In genomic region chr1:36807262-36807661, GRCh38 we compare ENCODE assay signal across 25 cellular contexts.
DNase-seq lines count a peak whose midpoint lies in the region; ATAC-seq and TF ChIP-seq lines count a peak whose summit lies in the region.
"Had no signal": no experiment of that assay in that cellular context is flagged by ENCODE, and none has a peak within 500 bp of the region (broad histone marks: within the 10 kb centered on the region; RNA-seq: fewer than 3 reads in every experiment).

No MANE protein-coding gene starts in this region.

- H3K9me3 ChIP-seq in WERI-Rb-1 (ENCODE audit: severe bottlenecking) (no peaks in the 10 kb centered on the region), thyroid gland (no peaks in the 10 kb centered on the region), hepatocyte (ENCODE audit: low read depth) (no peaks in the 10 kb centered on the region)
- H3K9me3 ChIP-seq: left lung had no signal

- H3K27ac ChIP-seq in WERI-Rb-1 (peak overlapping the region; percentile 76), thyroid gland (no peak overlapping the region), hepatocyte (no peak overlapping the region)
- H3K27ac ChIP-seq: left lung had no signal

- intact Hi-C loops in left ventricle myocardium superior (cut with micrococcal nuclease): no loop called here
- intact Hi-C loops in Right ventricle myocardium superior (cut with DNase I): no loop called here
- intact Hi-C loops in thyroid gland (cut with DNase I): no loop called here

- no peaks in the 10 kb centered on the region for H4K20me1 ChIP-seq in hepatocyte (ENCODE audit: insufficient read depth, poor library complexity, severe bottlenecking)

- no peak overlapping the region for H3K4me3 ChIP-seq in WERI-Rb-1 (ENCODE audit: low read depth, low read length)
- H3K4me3 ChIP-seq in thyroid gland (replicated peaks in 1 of 3): no peak overlapping the region
- H3K4me3 ChIP-seq in hepatocyte: no peak overlapping the region
- H3K4me3 ChIP-seq: left lung had no signal

- TF ChIP-seq CTCF in WERI-Rb-1 (IDR thresholded peaks at IDR 0.05; ENCODE audit: low read depth, low read length) (no peak), thyroid gland (IDR thresholded peaks at IDR 0.05) (no peak), hepatocyte (IDR thresholded peaks at IDR 0.05; ENCODE audit: poor library complexity) (no peak)

- 64 to 69% methylated on average over 4 of the region's 4 CpGs for WGBS in thyroid gland, 2 donors
- WGBS in hepatocyte (ENCODE audit: low lambda C conversion rate, missing lambda C conversion rate): 87% methylated on average over 4 of the region's 4 CpGs

- H3K4me2 ChIP-seq in hepatocyte: no peak overlapping the region

- no peaks in the 10 kb centered on the region for H3K27me3 ChIP-seq in WERI-Rb-1 (ENCODE audit: insufficient read depth, low read depth, severe bottlenecking)
- no peaks in the 10 kb centered on the region for H3K27me3 ChIP-seq in thyroid gland
- H3K27me3 ChIP-seq in hepatocyte: peaks cover 20% of the 10 kb centered on the region

- no peak for DNase-seq in left ventricle myocardium superior
- no peak for DNase-seq in Right ventricle myocardium superior
- peak; percentile 91 for DNase-seq in NCI-H2171 (lab: John Stamatoyannopoulos, UW)
- DNase-seq in WERI-Rb-1: peak; percentile 72
- peak; percentile 9 to 24 for DNase-seq in thyroid gland
- no peak for DNase-seq in hepatocyte (ENCODE audit: low spot score)
- no peak for DNase-seq in DMS153 (lab: John Stamatoyannopoulos, UW)
- DNase-seq: activated CD4-positive, alpha-beta memory T cell treated with anti-CD3 and anti-CD28 coated beads, Interleukin-2, amount 10 ng/mL, durations not matched to agents 7 days and 5 days; activated CD4-positive, CD25-positive, alpha-beta regulatory T cell; activated gamma-delta T cell; activated naive CD8-positive, alpha-beta T cell treated with anti-CD3 and anti-CD28 coated beads, Interleukin-2, amount 50 U/mL, for 24 hours; activated T-cell treated with anti-CD3 and anti-CD28 coated beads for 4 hours; effector CD8-positive, alpha-beta T cell; foreskin fibroblast; Kasumi-1; midbrain; MV-4-11; natural killer cell; NCI-H526 treated with DMSO at 0.1 percent for 48 hours; small intestine; stimulated activated CD4-positive, alpha-beta T cell treated with anti-CD3 and anti-CD28 coated beads, Interleukin-2, amount 100 ng/mL, for 48 hours; T1000 had no signal

- no peak for TF ChIP-seq POLR2A in thyroid gland (IDR thresholded peaks at IDR 0.05)

- H3K36me3 ChIP-seq in WERI-Rb-1 (peaks cover 72% of the 10 kb centered on the region), thyroid gland (no peaks in the 10 kb centered on the region), hepatocyte (replicated peaks; ENCODE audit: insufficient read depth, low read depth) (no peaks in the 10 kb centered on the region)
- H3K36me3 ChIP-seq: left lung had no signal

- H3K4me1 ChIP-seq in thyroid gland: no peaks in the 10 kb centered on the region
- no peaks in the 10 kb centered on the region for H3K4me1 ChIP-seq in hepatocyte (ENCODE audit: insufficient read depth)
- H3K4me1 ChIP-seq: left lung had no signal

- no peaks in the 10 kb centered on the region for H3K79me2 ChIP-seq in hepatocyte

- ATAC-seq in left ventricle myocardium superior (peak; percentile 50), Right ventricle myocardium superior (ENCODE audit: poor library complexity) (no peak), HG03469 (IDR thresholded peaks at IDR 0.05; ENCODE audit: unreplicated experiment) (no peak)
- ATAC-seq: activated naive CD8-positive, alpha-beta T cell treated with anti-CD3 and anti-CD28 coated beads, Interleukin-2, amount 50 U/mL, for 24 hours; left lung; natural killer cell; stimulated activated effector memory CD8-positive, alpha-beta T cell treated with anti-CD3 and anti-CD28 coated beads, Interleukin-12 subunit alpha, Interleukin-12 subunit beta, amount 100 ng/mL, for 72 hours had no signal

- no peaks in the 10 kb centered on the region for H3K9me2 ChIP-seq in hepatocyte (replicated peaks; ENCODE audit: insufficient read depth)

- H2AFZ ChIP-seq in hepatocyte: no peak overlapping the region

Comparison
In these comparisons a context has a peak if more than half of its experiments do, and no peak if none do; other contexts are left out.
1. DNase-seq: peak in NCI-H2171 (single experiment), WERI-Rb-1 (single experiment) and thyroid gland (2 of 2); none in left ventricle myocardium superior (single experiment), Right ventricle myocardium superior (single experiment), hepatocyte (single experiment) and DMS153 (single experiment).